8 cellular contexts compared by ENCODE assay signal in genomic region chrX:14095702-14096101, GRCh38.
DNase-seq lines count a peak whose midpoint lies in the region; ATAC-seq and TF ChIP-seq lines count a peak whose summit lies in the region.

No MANE protein-coding gene starts in this region.

- DNase-seq in GM13976 (ENCODE audit: low spot score), result peak; percentile 31
- peak; percentile 18 for DNase-seq in T follicular helper cell (ENCODE audit: low read depth)
- peak; percentile 13 for DNase-seq in central memory CD4-positive, alpha-beta T cell
- peak; percentile 41 for DNase-seq in lung (ENCODE audit: low spot score)
- no peak for DNase-seq in thoracic aorta (ENCODE audit: low spot score)
- DNase-seq in DMS 273 (lab: John Stamatoyannopoulos, UW; ENCODE audit: unreplicated experiment), result no peak
- no peak for DNase-seq in caudate nucleus (lab: John Stamatoyannopoulos, UW)

- 15 to 17% methylated on average over 13 of the region's 13 CpGs for WGBS in lung, 2 donors

- no peaks in the 10 kb centered on the region for H3K27me3 ChIP-seq in lung (ENCODE audit: control insufficient read depth, insufficient read depth)
- H3K27me3 ChIP-seq in thoracic aorta (replicated peaks; ENCODE audit: insufficient read depth), result no peaks in the 10 kb centered on the region

- H3K36me3 ChIP-seq in lung (ENCODE audit: control insufficient read depth in 2 of 2, insufficient read depth in 2 of 2, low read length in 2 of 2) (no peaks in the 10 kb centered on the region), thoracic aorta (no peaks in the 10 kb centered on the region)

- H3K9me3 ChIP-seq in lung (ENCODE audit: control insufficient read depth in 2 of 2, insufficient read depth in 1 of 2, low read length in 1 of 2) (no peaks in the 10 kb centered on the region), thoracic aorta (no peaks in the 10 kb centered on the region)

- in situ Hi-C loops in GM13976 (cut with MboI; ENCODE audit: low sequenced_read_pairs, unreplicated experiment), result loop anchor here (25.0 kb wide), 3 partner anchors 442 to 1142 kb away; partner anchors contain the start of gene GLRA2

- H3K27ac ChIP-seq in lung (ENCODE audit: low read depth in 1 of 2, low read length in 1 of 2) (no peak overlapping the region), thoracic aorta (no peak overlapping the region), caudate nucleus (ENCODE audit: low read depth, low read length) (no peak overlapping the region)

- TF ChIP-seq CTCF in GM13976 (IDR thresholded peaks at IDR 0.05; ENCODE audit: borderline replicate concordance, control extremely low read depth, extremely low read depth, insufficient read depth, missing control alignments), result peak; percentile 55
- TF ChIP-seq CTCF in lung (IDR thresholded peaks at IDR 0.05; ENCODE audit: control extremely low read depth, extremely low read depth), result peak; percentile 22
- peak; percentile 33 for TF ChIP-seq CTCF in thoracic aorta (IDR thresholded peaks at IDR 0.05)

- no peak overlapping the region for H3K4me3 ChIP-seq in lung
- no peak overlapping the region for H3K4me3 ChIP-seq in thoracic aorta

- no peaks in the 10 kb centered on the region for H3K4me1 ChIP-seq in lung (ENCODE audit: control insufficient read depth in 2 of 2, insufficient read depth in 2 of 2, low read length in 2 of 2)
- H3K4me1 ChIP-seq in thoracic aorta (ENCODE audit: control insufficient read depth in 1 of 2, low read depth in 2 of 2), result no peaks in the 10 kb centered on the region

- ATAC-seq in HG02885 (IDR thresholded peaks at IDR 0.05; ENCODE audit: poor library complexity, unreplicated experiment) (peak; percentile 90), lung (ENCODE audit: insufficient read depth, low FRiP score) (peak; percentile 66), thoracic aorta (ENCODE audit: insufficient number of reproducible peaks, low FRiP score, low read depth) (no peak)

Comparison
In these comparisons a context has a peak if more than half of its experiments do, and no peak if none do; other contexts are left out.
1. DNase-seq: peak in GM13976 (single experiment), T follicular helper cell (single experiment), central memory CD4-positive, alpha-beta T cell (single experiment) and lung (single experiment); none in thoracic aorta (single experiment), DMS 273 (single experiment) and caudate nucleus (0 of 61).
2. Peak in every context shown above with its lines, with median percentiles within 50 percentile points of each other: CTCF ChIP-seq.